ENCODE assay signal across 8 cellular contexts in the genomic region with DNA sequence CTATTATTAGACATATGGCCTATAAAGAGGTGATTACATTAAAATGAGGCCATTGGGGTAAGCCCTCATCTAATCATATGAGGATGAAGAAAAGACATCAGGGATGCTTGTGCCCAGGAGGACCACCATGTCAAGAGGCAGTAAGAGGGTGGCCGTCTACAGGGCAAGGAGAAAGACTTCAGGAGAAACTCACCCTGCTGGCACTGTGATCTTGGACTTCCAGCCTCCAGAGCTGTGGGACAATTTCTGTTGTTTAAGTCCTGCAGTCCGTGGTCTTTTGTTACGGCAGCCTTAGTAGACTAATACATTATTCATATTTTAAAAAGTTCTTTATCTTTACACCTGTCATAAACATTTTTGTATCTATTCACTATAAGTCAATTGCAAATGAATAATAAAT.
"Had no signal": no experiment of that assay in that cellular context is flagged by ENCODE, and none has a peak within 500 bp of the region (broad histone marks: within the 10 kb centered on the region; RNA-seq: fewer than 3 reads in every experiment).

No MANE protein-coding gene starts in this region.

- ATAC-seq: HepG2 had no signal

- H3K4me2 ChIP-seq: KMS-11 had no signal

- H3K4me3 ChIP-seq: K562 had no signal

- DNase-seq: IMR-90, Karpas-422, KBM-7, KG1 had no signal

- H3K9ac ChIP-seq: KMS-11 had no signal

- H3K27ac ChIP-seq: HL-60, KMS-11 had no signal
